ENCODE assay signal across 1 cellular context in the genomic region with DNA sequence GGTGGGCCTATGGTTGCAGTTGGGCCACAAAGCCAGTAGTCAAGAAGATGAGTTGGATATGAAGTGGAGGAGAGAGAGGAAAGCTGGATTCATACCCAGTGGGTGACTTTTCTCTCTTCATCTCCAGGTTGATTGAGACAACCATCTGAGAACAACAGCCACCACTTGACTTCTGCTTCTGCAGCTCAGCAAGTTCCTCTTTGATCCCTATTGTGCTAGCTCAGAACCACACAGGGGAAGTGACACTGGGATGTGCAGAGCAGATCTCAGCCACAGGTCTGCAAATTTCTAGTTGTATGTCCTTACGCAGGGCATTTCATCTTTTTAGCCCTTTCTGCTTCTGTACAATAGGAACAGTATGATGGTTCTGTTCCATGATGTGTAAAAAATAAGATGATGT.
TF ChIP-seq lines count a peak whose summit lies in the region.

No MANE protein-coding gene starts in this region.

TF ChIP-seq in WTC11, 78 proteins besides CTCF, POLR2A, EP300 and RAD21 (continued from another document):
- no peak for TF ChIP-seq STAT6 (CRISPR knock-in tag; conservative IDR thresholded peaks at IDR 0.05; ENCODE audit: low read depth)
- TF ChIP-seq MXD4 (CRISPR knock-in tag; IDR thresholded peaks at IDR 0.05; ENCODE audit: borderline replicate concordance): no peak
- TF ChIP-seq, protein P1, sequence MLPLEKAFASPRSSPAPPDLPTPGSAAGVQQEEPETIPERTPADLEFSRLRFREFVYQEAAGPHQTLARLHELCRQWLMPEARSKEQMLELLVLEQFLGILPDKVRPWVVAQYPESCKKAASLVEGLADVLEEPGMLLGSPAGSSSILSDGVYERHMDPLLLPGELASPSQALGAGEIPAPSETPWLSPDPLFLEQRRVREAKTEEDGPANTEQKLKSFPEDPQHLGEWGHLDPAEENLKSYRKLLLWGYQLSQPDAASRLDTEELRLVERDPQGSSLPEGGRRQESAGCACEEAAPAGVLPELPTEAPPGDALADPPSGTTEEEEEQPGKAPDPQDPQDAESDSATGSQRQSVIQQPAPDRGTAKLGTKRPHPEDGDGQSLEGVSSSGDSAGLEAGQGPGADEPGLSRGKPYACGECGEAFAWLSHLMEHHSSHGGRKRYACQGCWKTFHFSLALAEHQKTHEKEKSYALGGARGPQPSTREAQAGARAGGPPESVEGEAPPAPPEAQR (CRISPR knock-in tag; IDR thresholded peaks at IDR 0.05): no peak
- TF ChIP-seq FOXK1 (CRISPR knock-in tag; IDR thresholded peaks at IDR 0.05): no peak
- no peak for TF ChIP-seq MYBL2 (CRISPR knock-in tag; IDR thresholded peaks at IDR 0.05)
- TF ChIP-seq, protein P2, sequence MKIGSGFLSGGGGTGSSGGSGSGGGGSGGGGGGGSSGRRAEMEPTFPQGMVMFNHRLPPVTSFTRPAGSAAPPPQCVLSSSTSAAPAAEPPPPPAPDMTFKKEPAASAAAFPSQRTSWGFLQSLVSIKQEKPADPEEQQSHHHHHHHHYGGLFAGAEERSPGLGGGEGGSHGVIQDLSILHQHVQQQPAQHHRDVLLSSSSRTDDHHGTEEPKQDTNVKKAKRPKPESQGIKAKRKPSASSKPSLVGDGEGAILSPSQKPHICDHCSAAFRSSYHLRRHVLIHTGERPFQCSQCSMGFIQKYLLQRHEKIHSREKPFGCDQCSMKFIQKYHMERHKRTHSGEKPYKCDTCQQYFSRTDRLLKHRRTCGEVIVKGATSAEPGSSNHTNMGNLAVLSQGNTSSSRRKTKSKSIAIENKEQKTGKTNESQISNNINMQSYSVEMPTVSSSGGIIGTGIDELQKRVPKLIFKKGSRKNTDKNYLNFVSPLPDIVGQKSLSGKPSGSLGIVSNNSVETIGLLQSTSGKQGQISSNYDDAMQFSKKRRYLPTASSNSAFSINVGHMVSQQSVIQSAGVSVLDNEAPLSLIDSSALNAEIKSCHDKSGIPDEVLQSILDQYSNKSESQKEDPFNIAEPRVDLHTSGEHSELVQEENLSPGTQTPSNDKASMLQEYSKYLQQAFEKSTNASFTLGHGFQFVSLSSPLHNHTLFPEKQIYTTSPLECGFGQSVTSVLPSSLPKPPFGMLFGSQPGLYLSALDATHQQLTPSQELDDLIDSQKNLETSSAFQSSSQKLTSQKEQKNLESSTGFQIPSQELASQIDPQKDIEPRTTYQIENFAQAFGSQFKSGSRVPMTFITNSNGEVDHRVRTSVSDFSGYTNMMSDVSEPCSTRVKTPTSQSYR (CRISPR knock-in tag; IDR thresholded peaks at IDR 0.05): no peak
- no peak for TF ChIP-seq ATF1 (CRISPR knock-in tag; IDR thresholded peaks at IDR 0.05)
- TF ChIP-seq SP1 (CRISPR knock-in tag; conservative IDR thresholded peaks at IDR 0.05): no peak
- TF ChIP-seq, protein P3, sequence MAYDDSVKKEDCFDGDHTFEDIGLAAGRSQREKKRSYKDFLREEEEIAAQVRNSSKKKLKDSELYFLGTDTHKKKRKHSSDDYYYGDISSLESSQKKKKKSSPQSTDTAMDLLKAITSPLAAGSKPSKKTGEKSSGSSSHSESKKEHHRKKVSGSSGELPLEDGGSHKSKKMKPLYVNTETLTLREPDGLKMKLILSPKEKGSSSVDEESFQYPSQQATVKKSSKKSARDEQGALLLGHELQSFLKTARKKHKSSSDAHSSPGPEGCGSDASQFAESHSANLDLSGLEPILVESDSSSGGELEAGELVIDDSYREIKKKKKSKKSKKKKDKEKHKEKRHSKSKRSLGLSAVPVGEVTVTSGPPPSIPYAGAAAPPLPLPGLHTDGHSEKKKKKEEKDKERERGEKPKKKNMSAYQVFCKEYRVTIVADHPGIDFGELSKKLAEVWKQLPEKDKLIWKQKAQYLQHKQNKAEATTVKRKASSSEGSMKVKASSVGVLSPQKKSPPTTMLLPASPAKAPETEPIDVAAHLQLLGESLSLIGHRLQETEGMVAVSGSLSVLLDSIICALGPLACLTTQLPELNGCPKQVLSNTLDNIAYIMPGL (CRISPR knock-in tag; IDR thresholded peaks at IDR 0.05): no peak
- TF ChIP-seq AR (CRISPR knock-in tag; IDR thresholded peaks at IDR 0.05): no peak
- TF ChIP-seq IRF2 (CRISPR knock-in tag; IDR thresholded peaks at IDR 0.05; ENCODE audit: borderline replicate concordance, low read depth): no peak
